Comparison of ENCODE assay signal across 9 cellular contexts in genomic region chr11:62545437-62546243, GRCh38. TPM values are rescaled to one million over a fixed set of nuclear protein-coding genes. Genes with fewer than 3 reads are reported as not detected.
DNase-seq lines count a peak whose midpoint lies in the region; ATAC-seq and TF ChIP-seq lines count a peak whose summit lies in the region.
"Had no signal": no experiment of that assay in that cellular context is flagged by ENCODE, and none has a peak within 500 bp of the region (broad histone marks: within the 10 kb centered on the region; RNA-seq: fewer than 3 reads in every experiment).

No MANE protein-coding gene starts in this region.

- peak overlapping the region; percentile 47 for H3K4me3 ChIP-seq in thymus (ENCODE audit: low read length)

- peak; percentile 47 for DNase-seq in GM10248 (ENCODE audit: extremely low spot score)
- DNase-seq in NCI-H460 (ENCODE audit: extremely low read depth, low read depth): peak; percentile 73
- DNase-seq in activated T-cell treated with anti-CD3 and anti-CD28 coated beads, Interleukin-2, amount 50 U/mL, for 1 hour: peak; percentile 76
- DNase-seq in erythroblast (lab: John Stamatoyannopoulos, UW): peak; percentile 40 to 61
- peak; percentile 90 for DNase-seq in mucosa of gallbladder (ENCODE audit: low spot score)

- 1% methylated on average over 59 of the region's 59 CpGs for WGBS in thymus

- peak overlapping the region; percentile 85 for H3K27ac ChIP-seq in thymus (ENCODE audit: low read depth)
- H3K27ac ChIP-seq: neutrophil had no signal

- no peak for TF ChIP-seq CTCF in GM10248 (IDR thresholded peaks at IDR 0.05; ENCODE audit: control extremely low read depth, extremely low read depth, low read depth, missing control alignments)

- CTCF ChIA-PET in GM10248 (lab: Yijun Ruan, JAX): interaction anchor here (7.1 to 10.0 kb wide), 2 partner anchors 10 to 122 kb away, joined by 83 to 247 read pairs; no protein-coding TSS in a partner anchor

- no peaks in the 10 kb centered on the region for H3K36me3 ChIP-seq in thymus (ENCODE audit: control insufficient read depth, insufficient read depth)
- H3K36me3 ChIP-seq: neutrophil had no signal

- POLR2A ChIA-PET in GM10248 (lab: Yijun Ruan, JAX): interaction anchor here (0.6 kb wide), 1 partner anchor 286 kb away, joined by 4 read pairs; the partner anchor contains the start of gene STX5

- ATAC-seq in GM18858 (IDR thresholded peaks at IDR 0.05; ENCODE audit: unreplicated experiment) (no peak), HG02759 (IDR thresholded peaks at IDR 0.05; ENCODE audit: unreplicated experiment) (no peak)

- H3K9me3 ChIP-seq in thymus (ENCODE audit: control insufficient read depth): no peaks in the 10 kb centered on the region
- H3K9me3 ChIP-seq: neutrophil had no signal

- peaks cover 47% of the 10 kb centered on the region for H3K27me3 ChIP-seq in thymus (ENCODE audit: control insufficient read depth, insufficient read depth)

- H3K4me1 ChIP-seq in thymus (ENCODE audit: control insufficient read depth, insufficient read depth, low read length): peaks cover 3% of the 10 kb centered on the region

- no peak for TF ChIP-seq POLR2A in erythroblast (IDR thresholded peaks at IDR 0.05; ENCODE audit: low read length)

RNA-seq across cellular contexts. Expression of gene AHNAK, which starts 1.0 kb away (rescaled TPM):
- 80.2 and 86.0 TPM in 2 replicates for total RNA-seq in NCI-H460 (2014; rRNA removed; shearing (Covaris generic))
- polyA plus RNA-seq in NCI-H460 (2014; cell fraction: nucleus; rRNA removed): 15.6 and 35.6 TPM in 2 replicates
- 549 TPM for total RNA-seq in mucosa of gallbladder
- 35.8 TPM for polyA plus RNA-seq in thymus

RNA-seq across cellular contexts. Expression of gene EEF1G, which starts 28.1 kb away (rescaled TPM):
- 2,030 and 2,160 TPM in 2 replicates for total RNA-seq in NCI-H460 (2014; rRNA removed; shearing (Covaris generic))
- polyA plus RNA-seq in NCI-H460 (2014; cell fraction: nucleus; rRNA removed): 1,275 and 1,296 TPM in 2 replicates
- 1,062 TPM for total RNA-seq in mucosa of gallbladder
- polyA plus RNA-seq in thymus: 1,365 TPM

RNA-seq across cellular contexts. Expression of gene TUT1, which starts 45.7 kb away (rescaled TPM):
- 6.3 and 6.4 TPM in 2 replicates for total RNA-seq in NCI-H460 (2014; rRNA removed; shearing (Covaris generic))
- polyA plus RNA-seq in NCI-H460 (2014; cell fraction: nucleus; rRNA removed): 25.6 and 30.6 TPM in 2 replicates
- 26.2 TPM for total RNA-seq in mucosa of gallbladder
- polyA plus RNA-seq in thymus: 25.3 TPM

RNA-seq across cellular contexts. Expression of gene MTA2, which starts 56.0 kb away (rescaled TPM):
- total RNA-seq in NCI-H460 (2014; rRNA removed; shearing (Covaris generic)): 67.7 and 79.0 TPM in 2 replicates
- polyA plus RNA-seq in NCI-H460 (2014; cell fraction: nucleus; rRNA removed): 96.8 and 129 TPM in 2 replicates
- 87.6 TPM for total RNA-seq in mucosa of gallbladder
- polyA plus RNA-seq in thymus: 79.3 TPM
